In genomic region chr5:90807483-90807882, GRCh38 we compare ENCODE assay signal across 30 cellular contexts.
"Had no signal": no experiment of that assay in that cellular context is flagged by ENCODE, and none has a peak within 500 bp of the region (broad histone marks: within the 10 kb centered on the region; RNA-seq: fewer than 3 reads in every experiment).

No MANE protein-coding gene starts in this region.

- H3K27me3 ChIP-seq: ascending aorta, breast epithelium, cardiac muscle cell, esophagus squamous epithelium had no signal

- ATAC-seq: activated naive CD4-positive, alpha-beta T cell treated with anti-CD3 and anti-CD28 coated beads, Interleukin-2, amount 50 U/mL, for 72 hours; activated T-cell treated with anti-CD3 and anti-CD28 coated beads, Interleukin-2, amount 50 U/mL, for 72 hours; effector memory CD8-positive, alpha-beta T cell; WTC11 had no signal

- H3K9me3 Mint-ChIP-seq: activated CD4-positive, alpha-beta memory T cell treated with anti-CD3 and anti-CD28 coated beads, Interleukin-2, amount 10 ng/mL, durations not matched to agents 7 days and 5 days; activated CD4-positive, alpha-beta T cell treated with anti-CD3 and anti-CD28 coated beads, Interleukin-2, amount 10 ng/mL, durations not matched to agents 7 days and 5 days; activated naive CD4-positive, alpha-beta T cell treated with anti-CD3 and anti-CD28 coated beads, Interleukin-2, amount 10 ng/mL, durations not matched to agents 7 days and 5 days; activated naive CD4-positive, alpha-beta T cell treated with anti-CD3 and anti-CD28 coated beads, Interleukin-2, amount 50 U/mL, for 72 hours; activated naive CD8-positive, alpha-beta T cell treated with anti-CD3 and anti-CD28 coated beads, Interleukin-2, amount 10 ng/mL, durations not matched to agents 7 days and 5 days; activated T-cell treated with anti-CD3 and anti-CD28 coated beads, Interleukin-2, amount 50 U/mL, for 24 hours; activated T-cell treated with anti-CD3 and anti-CD28 coated beads, Interleukin-2, amount 50 U/mL, for 72 hours; dendritic cell treated with granulocyte-macrophage colony-stimulating factor and Interleukin-4, amounts not matched to agents 40 ng/mL and 50 ng/mL, for 4 days; effector memory CD8-positive, alpha-beta T cell; WTC11 had no signal

- H3K36me3 Mint-ChIP-seq: activated naive CD4-positive, alpha-beta T cell treated with anti-CD3 and anti-CD28 coated beads, Interleukin-2, amount 10 ng/mL, durations not matched to agents 7 days and 5 days; activated naive CD4-positive, alpha-beta T cell treated with anti-CD3 and anti-CD28 coated beads, Interleukin-2, amount 50 U/mL, for 72 hours; activated naive CD8-positive, alpha-beta T cell treated with anti-CD3 and anti-CD28 coated beads, Interleukin-2, amount 10 ng/mL, durations not matched to agents 7 days and 5 days had no signal

- H3K9me3 ChIP-seq: ascending aorta, breast epithelium, esophagus squamous epithelium had no signal

- H3K4me3 Mint-ChIP-seq: activated CD4-positive, alpha-beta memory T cell treated with anti-CD3 and anti-CD28 coated beads, Interleukin-2, amount 10 ng/mL, durations not matched to agents 7 days and 5 days; activated CD4-positive, alpha-beta T cell treated with anti-CD3 and anti-CD28 coated beads, Interleukin-2, amount 10 ng/mL, durations not matched to agents 7 days and 5 days; activated naive CD4-positive, alpha-beta T cell treated with anti-CD3 and anti-CD28 coated beads, Interleukin-2, amount 10 ng/mL, durations not matched to agents 7 days and 5 days; activated naive CD8-positive, alpha-beta T cell treated with anti-CD3 and anti-CD28 coated beads, Interleukin-2, amount 10 ng/mL, durations not matched to agents 7 days and 5 days; activated T-cell treated with anti-CD3 and anti-CD28 coated beads, Interleukin-2, amount 50 U/mL, for 24 hours; activated T-cell treated with anti-CD3 and anti-CD28 coated beads, Interleukin-2, amount 50 U/mL, for 72 hours; brain; dendritic cell treated with granulocyte-macrophage colony-stimulating factor and Interleukin-4, amounts not matched to agents 40 ng/mL and 50 ng/mL, for 4 days; effector memory CD8-positive, alpha-beta T cell; WTC11 had no signal

- H3K27ac ChIP-seq: ascending aorta, breast epithelium, cardiac muscle cell, coronary artery, epithelial cell of prostate, esophagus squamous epithelium, VCaP had no signal

- H3K4me3 ChIP-seq: ascending aorta, breast epithelium, cardiac muscle cell, coronary artery, esophagus squamous epithelium had no signal

- H3K27ac Mint-ChIP-seq: activated CD4-positive, alpha-beta memory T cell treated with anti-CD3 and anti-CD28 coated beads, Interleukin-2, amount 10 ng/mL, durations not matched to agents 7 days and 5 days; activated CD4-positive, alpha-beta T cell treated with anti-CD3 and anti-CD28 coated beads, Interleukin-2, amount 10 ng/mL, durations not matched to agents 7 days and 5 days; activated naive CD4-positive, alpha-beta T cell treated with anti-CD3 and anti-CD28 coated beads, Interleukin-2, amount 10 ng/mL, durations not matched to agents 7 days and 5 days; activated naive CD4-positive, alpha-beta T cell treated with anti-CD3 and anti-CD28 coated beads, Interleukin-2, amount 50 U/mL, for 72 hours; activated naive CD8-positive, alpha-beta T cell treated with anti-CD3 and anti-CD28 coated beads, Interleukin-2, amount 10 ng/mL, durations not matched to agents 7 days and 5 days; activated T-cell treated with anti-CD3 and anti-CD28 coated beads, Interleukin-2, amount 50 U/mL, for 24 hours; activated T-cell treated with anti-CD3 and anti-CD28 coated beads, Interleukin-2, amount 50 U/mL, for 72 hours; dendritic cell treated with granulocyte-macrophage colony-stimulating factor and Interleukin-4, amounts not matched to agents 40 ng/mL and 50 ng/mL, for 4 days; effector memory CD8-positive, alpha-beta T cell; WTC11 had no signal

- DNase-seq: activated CD4-positive, alpha-beta memory T cell treated with anti-CD3 and anti-CD28 coated beads, Interleukin-2, amount 10 ng/mL, durations not matched to agents 7 days and 5 days; activated CD4-positive, alpha-beta T cell treated with anti-CD3 and anti-CD28 coated beads for 1 hour; activated CD4-positive, alpha-beta T cell treated with anti-CD3 and anti-CD28 coated beads for 4 hours; activated CD4-positive, alpha-beta T cell treated with anti-CD3 and anti-CD28 coated beads, Interleukin-2, amount 10 ng/mL, durations not matched to agents 7 days and 5 days; activated CD4-positive, alpha-beta T cell treated with anti-CD3 and anti-CD28 coated beads, Interleukin-2, amount 50 U/mL, for 4 hours; activated CD8-positive, alpha-beta memory T cell treated with anti-CD3 and anti-CD28 coated beads, Interleukin-2, amount 50 U/mL, for 48 hours; activated gamma-delta T cell; activated naive CD4-positive, alpha-beta T cell; activated naive CD4-positive, alpha-beta T cell treated with anti-CD3 and anti-CD28 coated beads, Interleukin-2, amount 10 ng/mL, durations not matched to agents 7 days and 5 days; activated naive CD8-positive, alpha-beta T cell treated with anti-CD3 and anti-CD28 coated beads, Interleukin-2, amount 10 ng/mL, durations not matched to agents 7 days and 5 days; activated T-cell treated with anti-CD3 and anti-CD28 coated beads for 4 hours; activated T-cell treated with anti-CD3 and anti-CD28 coated beads, Interleukin-2, amount 50 U/mL, for 24 hours; activated T-cell treated with anti-CD3 and anti-CD28 coated beads, Interleukin-2, amount 50 U/mL, for 72 hours; central memory CD4-positive, alpha-beta T cell; effector CD4-positive, alpha-beta T cell; effector memory CD8-positive, alpha-beta T cell; esophagus squamous epithelium; foreskin fibroblast; T-helper 2 cell had no signal

- H3K4me1 Mint-ChIP-seq: activated CD4-positive, alpha-beta memory T cell treated with anti-CD3 and anti-CD28 coated beads, Interleukin-2, amount 10 ng/mL, durations not matched to agents 7 days and 5 days; activated CD4-positive, alpha-beta T cell treated with anti-CD3 and anti-CD28 coated beads, Interleukin-2, amount 10 ng/mL, durations not matched to agents 7 days and 5 days; activated naive CD4-positive, alpha-beta T cell treated with anti-CD3 and anti-CD28 coated beads, Interleukin-2, amount 10 ng/mL, durations not matched to agents 7 days and 5 days; activated naive CD8-positive, alpha-beta T cell treated with anti-CD3 and anti-CD28 coated beads, Interleukin-2, amount 10 ng/mL, durations not matched to agents 7 days and 5 days had no signal

- H3K36me3 ChIP-seq: ascending aorta, breast epithelium, cardiac muscle cell, esophagus squamous epithelium had no signal

- H3K27me3 Mint-ChIP-seq: activated naive CD4-positive, alpha-beta T cell treated with anti-CD3 and anti-CD28 coated beads, Interleukin-2, amount 10 ng/mL, durations not matched to agents 7 days and 5 days; activated T-cell treated with anti-CD3 and anti-CD28 coated beads, Interleukin-2, amount 50 U/mL, for 24 hours; brain had no signal

- FAIRE-seq: frontal cortex had no signal

- H3K4me1 ChIP-seq: ascending aorta, breast epithelium, esophagus squamous epithelium had no signal
